ENCODE assay signal across 16 cellular contexts in the genomic region with DNA sequence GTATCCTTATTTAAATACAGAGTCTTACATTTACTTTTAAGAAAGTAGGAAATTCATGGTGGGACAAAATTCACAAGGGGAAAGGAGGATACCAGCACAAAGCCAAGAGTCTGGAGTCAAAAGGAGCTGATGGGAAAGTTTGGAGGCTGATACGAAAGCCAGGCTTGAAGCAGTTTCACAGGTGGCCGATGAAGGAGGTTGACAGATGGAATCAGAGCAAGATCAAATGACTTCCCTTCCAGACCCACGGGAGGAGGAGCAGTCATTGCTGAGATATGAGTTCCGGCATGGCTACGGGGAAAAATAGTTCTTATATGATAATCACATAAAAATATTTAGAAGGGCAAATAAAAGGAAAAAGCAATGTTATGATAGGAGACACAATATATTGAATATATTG.
DNase-seq lines count a peak whose midpoint lies in the region; ATAC-seq, FAIRE-seq and TF ChIP-seq lines count a peak whose summit lies in the region.
"Had no signal": no experiment of that assay in that cellular context is flagged by ENCODE, and none has a peak within 500 bp of the region (broad histone marks: within the 10 kb centered on the region; RNA-seq: fewer than 3 reads in every experiment).

No MANE protein-coding gene starts in this region.

- H3K4me2 ChIP-seq in K562 (ENCODE audit: insufficient read depth, low read length), result no peak overlapping the region
- H3K4me2 ChIP-seq: PC-9 had no signal

- WGBS in K562 (ENCODE audit: insufficient coverage, low coverage, missing lambda C conversion rate), result 13% methylated on average over 4 of the region's 5 CpGs
- WGBS in upper lobe of left lung, 2 donors, result 51 to 59% methylated on average over 5 of the region's 5 CpGs

- no peak overlapping the region for H3K9ac ChIP-seq in K562 (ENCODE audit: insufficient read depth in 1 of 2, low read depth in 2 of 2, low read length in 2 of 2)

- in situ Hi-C loops in K562 (cut with MboI), result loop anchor here (10.0 to 25.0 kb wide), 2 partner anchors 449 to 701 kb away; no protein-coding TSS in a partner anchor

- FAIRE-seq in K562 (lab: Jason Lieb, UNC), result no peak
- no peak for FAIRE-seq in RCC 7860 (lab: Jason Lieb, UNC)

- no peak overlapping the region for H2AFZ ChIP-seq in K562 (ENCODE audit: low read depth, low read length)
- H2AFZ ChIP-seq: PC-9 had no signal

- H3K9me1 ChIP-seq in K562 (ENCODE audit: control insufficient read depth, insufficient read depth, low read length), result no peaks in the 10 kb centered on the region

- no peaks in the 10 kb centered on the region for H3K27me3 Mint-ChIP-seq in nephron (ENCODE audit: low read depth)
- H3K27me3 Mint-ChIP-seq: CD4-positive, alpha-beta T cell had no signal

- POLR2A ChIA-PET in K562 (lab: Yijun Ruan, JAX), result no interaction called here

- DNase-seq in DMS 273 (lab: John Stamatoyannopoulos, UW; ENCODE audit: unreplicated experiment), result peak; percentile 84
- DNase-seq in NCI-H524 (lab: John Stamatoyannopoulos, UW), result peak; percentile 71 to 85
- peak in 1 of 4 experiments; percentile 23 for DNase-seq in K562 (ENCODE audit: extremely low read depth in 1 of 4, low spot score in 3 of 4)
- no peak for DNase-seq in upper lobe of left lung
- DNase-seq in RCC 7860 (ENCODE audit: low spot score), result no peak
- DNase-seq: CD4-positive, alpha-beta T cell; Karpas-422; NCI-H1105; NCI-H1694 treated with DMSO at 0.1 percent for 48 hours; NCI-H2107; NCI-H345; NCI-H748 treated with DMSO at 0.1 percent for 48 hours; PC-9 had no signal

- H3K9me3 ChIP-seq in K562 (replicated peaks; ENCODE audit: control insufficient read depth, insufficient read depth, low read depth, low read length) (no peaks in the 10 kb centered on the region), upper lobe of left lung (no peaks in the 10 kb centered on the region)

- H4K20me1 ChIP-seq in K562 (replicated peaks; ENCODE audit: control insufficient read depth, insufficient read depth, low read length), result peaks cover 6% of the 10 kb centered on the region; the same call in 1 of the 2 replicates

- TF ChIP-seq POLR2A in K562 (conservative IDR thresholded peaks at IDR 0.05) (no peak), upper lobe of left lung (IDR thresholded peaks at IDR 0.05) (no peak)

- CTCF ChIA-PET in K562 (lab: Yijun Ruan, JAX; ENCODE audit: low intra/inter-chr PET ratio), result no interaction called here

- H3K4me3 Mint-ChIP-seq in nephron, result no peak overlapping the region
- H3K4me3 Mint-ChIP-seq: CD4-positive, alpha-beta T cell had no signal

- no peaks in the 10 kb centered on the region for H3K79me2 ChIP-seq in K562 (ENCODE audit: control insufficient read depth, insufficient read depth, low read length)

- intact Hi-C loops in K562 (cut with micrococcal nuclease), result loop anchor here (2.0 to 5.0 kb wide), 2 partner anchors 103 to 206 kb away; no protein-coding TSS in a partner anchor

- H3K27ac Mint-ChIP-seq in nephron, result peak overlapping the region; percentile 10 to 56 (median 25)
- H3K27ac Mint-ChIP-seq: CD4-positive, alpha-beta T cell had no signal

- H3K27me3 ChIP-seq in K562 (ENCODE audit: control insufficient read depth in 2 of 2, insufficient read depth in 2 of 2, low read length in 2 of 2), result no peaks in the 10 kb centered on the region
- H3K27me3 ChIP-seq in upper lobe of left lung, result no peaks in the 10 kb centered on the region

- ATAC-seq in K562 (peak; percentile 60; the same call in 1 of the 3 replicates), HG03521 (IDR thresholded peaks at IDR 0.05; ENCODE audit: unreplicated experiment) (no peak), upper lobe of left lung (ENCODE audit: low FRiP score in 2 of 2) (no peak)

- H3K4me1 ChIP-seq in K562 (replicated peaks in 1 of 2; ENCODE audit: control insufficient read depth in 2 of 2, insufficient read depth in 2 of 2, low read length in 2 of 2), result peaks cover 0 to 10% of the 10 kb centered on the region in 2 experiments; a peak in 1 of 5 replicates
- H3K4me1 ChIP-seq in upper lobe of left lung, result peaks cover 4 to 9% (median 6%) of the 10 kb centered on the region in 4 donors

- TF ChIP-seq EP300 in K562 (IDR thresholded peaks at IDR 0.05; ENCODE audit: low read length) (no peak), upper lobe of left lung (IDR thresholded peaks at IDR 0.05) (no peak)

- no peak for TF ChIP-seq RAD21 in K562 (CRISPR knock-in tag; conservative IDR thresholded peaks at IDR 0.05 in 1 of 2, IDR thresholded peaks at IDR 0.05 in 1 of 2)

- H3K4me1 Mint-ChIP-seq in nephron, result peaks cover 21% of the 10 kb centered on the region

- H3K36me3 ChIP-seq in K562 (ENCODE audit: control insufficient read depth, insufficient read depth, low read length), result no peaks in the 10 kb centered on the region
- H3K36me3 ChIP-seq in upper lobe of left lung, result no peaks in the 10 kb centered on the region

- H3K4me3 ChIP-seq in K562, result no peak overlapping the region
- H3K4me3 ChIP-seq in upper lobe of left lung, result no peak overlapping the region
- H3K4me3 ChIP-seq: PC-9, SK-N-MC had no signal

- H3K9me3 Mint-ChIP-seq in nephron, result no peaks in the 10 kb centered on the region
- H3K9me3 Mint-ChIP-seq: CD4-positive, alpha-beta T cell had no signal

- H3K27ac ChIP-seq in K562 (ENCODE audit: extremely low read depth, low read depth, low read length) (no peak overlapping the region), upper lobe of left lung (no peak overlapping the region)
- H3K27ac ChIP-seq: PC-9, SK-N-MC had no signal

- no peak for TF ChIP-seq CTCF in K562 (IDR thresholded peaks at IDR 0.05 in 2 of 3, conservative IDR thresholded peaks at IDR 0.05 in 1 of 3; ENCODE audit: insufficient read depth in 2 of 3, low read depth in 1 of 3, low read length in 3 of 3)
- TF ChIP-seq CTCF in nephron (IDR thresholded peaks at IDR 0.05; ENCODE audit: unreplicated experiment in 3 of 3), result no peak
- TF ChIP-seq CTCF in upper lobe of left lung (IDR thresholded peaks at IDR 0.05), result no peak

- BruUV-seq in K562 (replicated peaks; lab: Mats Ljungman, UMichigan), result no TSS peak

- peaks cover 4% of the 10 kb centered on the region for H3K36me3 Mint-ChIP-seq in nephron (ENCODE audit: low read depth)

TF ChIP-seq in K562, 482 proteins besides CTCF, POLR2A, EP300 and RAD21:
- TF ChIP-seq ZEB2 (IDR thresholded peaks at IDR 0.05) (0 out of 2 replicates have a peak, but pooled peaks have one; percentile 31), GABPA (tag; conservative IDR thresholded peaks at IDR 0.05; ENCODE audit: low read depth) (0 out of 2 replicates have a peak, but pooled peaks have one; percentile 18), CTBP1 (IDR thresholded peaks at IDR 0.05; ENCODE audit: borderline replicate concordance) (peak; percentile 32; the same call in 1 of the 2 replicates), ZNF165 (CRISPR knock-in tag; IDR thresholded peaks at IDR 0.05; ENCODE audit: borderline replicate concordance) (no peak), ATF1 (CRISPR knock-in tag; IDR thresholded peaks at IDR 0.05) (no peak), ATF1 (tag; IDR thresholded peaks at IDR 0.05) (no peak)

Comparison
In these comparisons a context has a peak if more than half of its experiments do, and no peak if none do; other contexts are left out.
1. DNase-seq: peak in DMS 273 (single experiment) and NCI-H524 (2 of 2); none in upper lobe of left lung (0 of 2) and RCC 7860 (single experiment).